In the genomic region with DNA sequence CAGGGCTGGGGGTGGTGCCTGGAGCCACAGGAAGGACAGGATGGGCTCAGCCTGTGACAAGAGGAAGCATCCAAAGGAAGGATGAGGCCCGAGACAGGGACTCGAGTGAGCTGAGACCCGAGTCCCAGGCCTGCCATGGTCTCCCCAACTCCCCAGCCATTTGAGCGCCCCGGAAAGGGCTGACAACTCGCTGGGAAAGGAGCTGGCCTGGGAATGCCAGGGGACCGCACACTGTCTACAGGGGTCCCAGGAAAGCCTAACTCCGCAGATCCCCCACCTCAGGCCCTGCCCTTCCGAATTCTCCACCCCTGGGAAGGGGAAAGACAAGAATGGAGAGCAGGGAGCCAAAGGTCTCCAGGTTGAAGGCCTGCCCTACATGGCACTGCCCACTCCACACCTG, we compare ENCODE assay signal across 33 cellular contexts. TPM values are rescaled to one million over a fixed set of nuclear protein-coding genes. Genes with fewer than 3 reads are reported as not detected.
"Had no signal": no experiment of that assay in that cellular context is flagged by ENCODE, and none has a peak within 500 bp of the region (broad histone marks: within the 10 kb centered on the region; RNA-seq: fewer than 3 reads in every experiment).

No MANE protein-coding gene starts in this region.

- H3K9me3 Mint-ChIP-seq: activated T-cell treated with anti-CD3 and anti-CD28 coated beads, Interleukin-2, amount 50 U/mL, for 4 hours; activated T-helper 2 cell treated with anti-CD3 and anti-CD28 coated beads, Interferon-gamma antibody, Interleukin-2, Interleukin-4, amounts not matched to agents 10 μg/mL and 5 μg/mL and 100 μg/mL, durations not matched to agents 14 hours and 24 hours and 36 hours; brain; T-helper 2 cell treated with Interferon-gamma antibody and Interleukin-4, amounts not matched to agents 5 μg/mL and 100 μg/mL, for 36 hours had no signal

- H3K4me2 ChIP-seq: hepatocyte, smooth muscle cell had no signal

- H3K4me1 ChIP-seq: ascending aorta, gastroesophageal sphincter, parathyroid adenoma, psoas muscle, suprapubic skin, tibial artery, upper lobe of right lung had no signal

- H3K4me3 Mint-ChIP-seq: activated naive CD8-positive, alpha-beta T cell; activated T-cell treated with anti-CD3 and anti-CD28 coated beads, Interleukin-2, amount 50 U/mL, for 4 hours; brain; T-helper 2 cell treated with Interferon-gamma antibody and Interleukin-4, amounts not matched to agents 5 μg/mL and 100 μg/mL, for 36 hours had no signal

- H3K9ac ChIP-seq: parathyroid adenoma had no signal

- H3K27ac ChIP-seq: ascending aorta, coronary artery, dorsolateral prefrontal cortex, gastroesophageal sphincter, hepatocyte, parathyroid adenoma, psoas muscle, suprapubic skin, tibial artery, upper lobe of right lung had no signal

- H3K36me3 ChIP-seq: upper lobe of right lung had no signal

- H3K27me3 ChIP-seq: ascending aorta, dorsolateral prefrontal cortex, gastroesophageal sphincter, hepatocyte, suprapubic skin, tibial artery, upper lobe of right lung had no signal

- H2AFZ ChIP-seq: hepatocyte, parathyroid adenoma had no signal

- H3K27me3 Mint-ChIP-seq: activated naive CD8-positive, alpha-beta T cell; brain had no signal

- H3K79me2 ChIP-seq: hepatocyte, parathyroid adenoma had no signal

- ATAC-seq: activated CD4-positive, CD25-positive, alpha-beta regulatory T cell treated with anti-CD3 and anti-CD28 coated beads, Interleukin-2, amount 50 U/mL, for 24 hours; activated T-cell treated with anti-CD3 and anti-CD28 coated beads, Interleukin-2, amount 50 U/mL, for 4 hours; gastroesophageal sphincter; left cardiac atrium; left ventricle myocardium superior; mucosa of descending colon; psoas muscle; upper lobe of right lung had no signal

- H3K36me3 Mint-ChIP-seq: activated naive CD8-positive, alpha-beta T cell had no signal

- H3K9me3 ChIP-seq: ascending aorta, gastroesophageal sphincter, mucosa of descending colon, psoas muscle, suprapubic skin, tibial artery, upper lobe of right lung had no signal

- H3K27ac Mint-ChIP-seq: activated naive CD8-positive, alpha-beta T cell; activated T-helper 2 cell treated with anti-CD3 and anti-CD28 coated beads, Interferon-gamma antibody, Interleukin-2, Interleukin-4, amounts not matched to agents 10 μg/mL and 5 μg/mL and 100 μg/mL, durations not matched to agents 14 hours and 24 hours and 36 hours had no signal

- DNase-seq: activated CD4-positive, alpha-beta T cell treated with anti-CD3 and anti-CD28 coated beads for 48 hours; activated CD4-positive, alpha-beta T cell treated with anti-CD3 and anti-CD28 coated beads, Interleukin-2, amount 50 U/mL, for 48 hours; activated T-cell treated with anti-CD3 and anti-CD28 coated beads, Interleukin-2, amount 50 U/mL, for 4 hours; dorsolateral prefrontal cortex; effector memory CD4-positive, alpha-beta T cell; erythroblast; islet precursor cell; left cardiac atrium; left ventricle myocardium superior; mucosa of descending colon; nucleus accumbens; psoas muscle; stimulated activated CD4-positive, alpha-beta T cell treated with anti-CD3 and anti-CD28 coated beads, Interleukin-1b, Interleukin-23, amount 100 ng/mL, for 48 hours; stimulated activated CD4-positive, alpha-beta T cell treated with anti-CD3 and anti-CD28 coated beads, Interleukin-4, amount 100 ng/mL, for 4 hours; stimulated activated CD8-positive, alpha-beta memory T cell treated with anti-CD3 and anti-CD28 coated beads, Interleukin-4, amount 100 ng/mL, for 48 hours; stimulated activated naive CD4-positive, alpha-beta T cell; T-helper 1 cell; tibial artery; upper lobe of right lung had no signal

- H3K4me1 Mint-ChIP-seq: brain had no signal

- H3K4me3 ChIP-seq: ascending aorta, coronary artery, dorsolateral prefrontal cortex, gastroesophageal sphincter, hepatocyte, mucosa of descending colon, psoas muscle, smooth muscle cell, suprapubic skin, tibial artery, upper lobe of right lung had no signal

RNA-seq across cellular contexts. Expression of a gene that starts 38.6 kb away (rescaled TPM):
- total RNA-seq: activated T-helper 2 cell treated with anti-CD3 and anti-CD28 coated beads, Interferon-gamma antibody, Interleukin-2, Interleukin-4, amounts not matched to agents 10 μg/mL and 5 μg/mL and 100 μg/mL, durations not matched to agents 14 hours and 24 hours and 36 hours; ascending aorta; left cardiac atrium; lung microvascular endothelial cell; mesenteric fat pad; upper lobe of right lung had no signal
